In the genomic region with DNA sequence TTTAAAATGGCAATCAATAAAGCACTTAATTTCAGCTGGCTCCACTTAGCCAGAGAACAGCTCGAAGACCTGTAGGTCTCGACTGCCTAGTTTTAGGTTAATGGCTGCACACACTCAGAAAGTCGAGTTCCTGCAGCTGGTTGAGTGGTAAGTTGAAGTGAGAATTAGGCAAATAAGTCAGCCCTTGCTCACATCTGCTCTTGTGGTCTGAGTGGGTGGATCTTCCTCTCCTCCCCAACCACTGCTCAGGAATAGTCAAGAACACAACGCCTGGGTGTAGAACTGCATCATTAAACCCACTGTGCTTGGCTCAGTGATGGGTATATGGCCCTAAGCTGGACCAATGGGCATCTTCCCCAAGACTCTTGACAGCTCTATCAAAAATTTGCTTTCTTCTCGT, we compare ENCODE assay signal across 8 cellular contexts. TPM values are rescaled to one million over a fixed set of nuclear protein-coding genes. Genes with fewer than 3 reads are reported as not detected.
DNase-seq lines count a peak whose midpoint lies in the region; ATAC-seq and TF ChIP-seq lines count a peak whose summit lies in the region.

No MANE protein-coding gene starts in this region.

- H3K9me3 ChIP-seq in neuronal stem cell (replicated peaks in 1 of 2; ENCODE audit: control insufficient read depth in 2 of 2, insufficient read depth in 1 of 2, low read depth in 1 of 2, low read length in 2 of 2), result no peaks in the 10 kb centered on the region

- CTCF ChIA-PET in GM10248 (lab: Yijun Ruan, JAX), result interaction anchor here (0.9 to 5.9 kb wide), 13 partner anchors 11 to 147 kb away, joined by 3 to 42 read pairs (median 8); a partner anchor contains a TSS

- H3K4me3 ChIP-seq in neuronal stem cell (ENCODE audit: low read length in 2 of 2), result no peak overlapping the region

- no peak overlapping the region for H3K27ac ChIP-seq in neuronal stem cell (replicated peaks; ENCODE audit: low read length)

- no peak overlapping the region for H3K14ac ChIP-seq in neuronal stem cell (ENCODE audit: low read length)

- H3K79me1 ChIP-seq in neuronal stem cell (ENCODE audit: low read depth, low read length), result no peaks in the 10 kb centered on the region

- H2BK15ac ChIP-seq in neuronal stem cell (ENCODE audit: low read length), result no peak overlapping the region

- H3K18ac ChIP-seq in neuronal stem cell (ENCODE audit: low read length), result no peak overlapping the region

- H4K8ac ChIP-seq in neuronal stem cell (ENCODE audit: low read depth, low read length), result no peak overlapping the region

- no peak overlapping the region for H2BK120ac ChIP-seq in neuronal stem cell (ENCODE audit: low read depth, low read length)

- H3K4ac ChIP-seq in neuronal stem cell (ENCODE audit: low read length), result no peak overlapping the region

- no peak overlapping the region for H3K23ac ChIP-seq in neuronal stem cell (ENCODE audit: low read depth, low read length, poor library complexity)

- H3K27me3 ChIP-seq in neuronal stem cell (ENCODE audit: control insufficient read depth in 3 of 3, insufficient read depth in 3 of 3, low read depth in 1 of 3, low read length in 3 of 3), result peaks cover 0 to 6% (median 0%) of the 10 kb centered on the region in 3 experiments

- TF ChIP-seq CTCF in GM10248 (IDR thresholded peaks at IDR 0.05; ENCODE audit: control extremely low read depth, extremely low read depth, low read depth, missing control alignments), result no peak

- H2AK5ac ChIP-seq in neuronal stem cell (ENCODE audit: low read depth, low read length), result no peak overlapping the region

- H2BK12ac ChIP-seq in neuronal stem cell (ENCODE audit: low read length), result no peak overlapping the region

- H2AFZ ChIP-seq in neuronal stem cell (ENCODE audit: low read length), result no peak overlapping the region

- H3K4me2 ChIP-seq in neuronal stem cell (ENCODE audit: insufficient read depth, low read length, poor library complexity, severe bottlenecking), result no peak overlapping the region

- POLR2A ChIA-PET in GM10248 (lab: Yijun Ruan, JAX), result interaction anchor here (1.0 kb wide), 1 partner anchor 36 kb away, joined by 3 read pairs; no protein-coding TSS in a partner anchor

- WGBS in neuronal stem cell (ENCODE audit: extremely low coverage in 2 of 2, insufficient read length in 2 of 2, insufficient replicate concordance in 1 of 2), 2 donors, result no CpG with 5 or more reads among the region's 5 CpGs

- no peak overlapping the region for H3K9ac ChIP-seq in neuronal stem cell (ENCODE audit: low read depth, low read length, poor library complexity)

- no peak overlapping the region for H4K91ac ChIP-seq in neuronal stem cell (ENCODE audit: low read depth, low read length, poor library complexity)

- peaks cover 3 to 14% of the 10 kb centered on the region in 2 donors for H3K4me1 ChIP-seq in neuronal stem cell (ENCODE audit: control insufficient read depth in 2 of 2, insufficient read depth in 1 of 2, low read depth in 1 of 2, low read length in 2 of 2)

- DNase-seq in Kasumi-1 (lab: John Stamatoyannopoulos, UW) (peak; percentile 24 to 30), germinal center (ENCODE audit: low spot score) (peak; percentile 58), neuronal stem cell (ENCODE audit: low spot score) (no peak), GM10248 (ENCODE audit: extremely low spot score) (no peak), pons (ENCODE audit: low spot score) (no peak), NCI-H1105 (lab: John Stamatoyannopoulos, UW) (no peak)

- no peaks in the 10 kb centered on the region for H3K36me3 ChIP-seq in neuronal stem cell (replicated peaks in 1 of 2; ENCODE audit: control insufficient read depth in 2 of 2, insufficient read depth in 2 of 2, low read length in 2 of 2)

- H2BK5ac ChIP-seq in neuronal stem cell (ENCODE audit: low read length), result no peak overlapping the region

- ATAC-seq in GM18519 (IDR thresholded peaks at IDR 0.05; ENCODE audit: low FRiP score, unreplicated experiment), result peak; percentile 65
- ATAC-seq in GM21737 (IDR thresholded peaks at IDR 0.05; ENCODE audit: unreplicated experiment), result peak; percentile 73

RNA-seq across cellular contexts. Expression of a gene that starts 20.9 kb away (rescaled TPM):
- polyA plus RNA-seq in neuronal stem cell (2013, experiment 1 of 2), result 13.3 TPM
- 13.9 TPM for polyA plus RNA-seq in neuronal stem cell (2013, experiment 2 of 2)

RNA-seq across cellular contexts. Expression of a gene that starts 55.8 kb away (rescaled TPM):
- 0.29 TPM for polyA plus RNA-seq in neuronal stem cell (2013, experiment 1 of 2)
- polyA plus RNA-seq in neuronal stem cell (2013, experiment 2 of 2), result 0.32 TPM

Comparison
In these comparisons a context has a peak if more than half of its experiments do, and no peak if none do; other contexts are left out.
1. DNase-seq: peak in Kasumi-1 (2 of 2) and germinal center (single experiment); none in neuronal stem cell (single experiment), GM10248 (single experiment), pons (single experiment) and NCI-H1105 (single experiment).